ENCODE assay signal across 15 cellular contexts in the genomic region with DNA sequence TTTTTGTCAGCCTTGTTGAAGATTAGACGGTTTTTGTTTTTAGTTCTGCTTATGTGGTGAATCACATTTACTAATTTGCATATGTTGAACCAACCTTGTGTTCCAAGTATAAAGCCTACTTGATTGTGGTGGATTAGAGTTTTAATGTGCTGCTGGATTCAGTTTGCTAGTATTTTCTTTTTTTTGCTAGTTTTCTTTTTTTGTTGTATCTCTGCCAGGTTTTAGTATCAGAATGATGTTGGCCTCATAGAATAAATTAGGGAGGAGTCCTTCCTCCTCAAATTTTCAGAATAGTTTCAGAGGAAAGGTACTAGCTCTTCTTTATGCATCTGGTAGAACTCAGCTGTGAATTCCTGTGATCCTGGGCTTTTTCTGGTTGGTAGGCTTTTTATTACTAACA. TPM values are rescaled to one million over a fixed set of nuclear protein-coding genes. Genes with fewer than 3 reads are reported as not detected.
"Had no signal": no experiment of that assay in that cellular context is flagged by ENCODE, and none has a peak within 500 bp of the region (broad histone marks: within the 10 kb centered on the region; RNA-seq: fewer than 3 reads in every experiment).

A gene with protein sequence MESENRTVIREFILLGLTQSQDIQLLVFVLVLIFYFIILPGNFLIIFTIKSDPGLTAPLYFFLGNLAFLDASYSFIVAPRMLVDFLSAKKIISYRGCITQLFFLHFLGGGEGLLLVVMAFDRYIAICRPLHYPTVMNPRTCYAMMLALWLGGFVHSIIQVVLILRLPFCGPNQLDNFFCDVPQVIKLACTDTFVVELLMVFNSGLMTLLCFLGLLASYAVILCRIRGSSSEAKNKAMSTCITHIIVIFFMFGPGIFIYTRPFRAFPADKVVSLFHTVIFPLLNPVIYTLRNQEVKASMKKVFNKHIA (plus strand): TSS at position 301 of the 400 bp plus-strand sequence. CDS start 23,679 bp downstream, outside the sequence.

RNA-seq across cellular contexts. Expression of the gene that starts here (rescaled TPM):
- total RNA-seq: activated B cell treated with CpG ODN at 0.5 μM for 24 hours; activated CD4-positive, alpha-beta memory T cell treated with anti-CD3 and anti-CD28 coated beads for 36 hours; activated CD4-positive, alpha-beta memory T cell treated with anti-CD3 and anti-CD28 coated beads, Interleukin-2, amount 10 ng/mL, durations not matched to agents 7 days and 5 days; activated CD4-positive, alpha-beta T cell treated with anti-CD3 and anti-CD28 coated beads for 36 hours; activated CD4-positive, alpha-beta T cell treated with anti-CD3 and anti-CD28 coated beads, Interleukin-2, amount 10 ng/mL, durations not matched to agents 24 days and 14 days; activated CD4-positive, alpha-beta T cell treated with anti-CD3 and anti-CD28 coated beads, Interleukin-2, amount 10 ng/mL, durations not matched to agents 7 days and 5 days; activated CD8-positive, alpha-beta memory T cell treated with anti-CD3 and anti-CD28 coated beads for 36 hours; activated CD8-positive, alpha-beta memory T cell treated with anti-CD3 and anti-CD28 coated beads, Interleukin-2, amount 10 ng/mL, durations not matched to agents 7 days and 5 days; activated CD8-positive, alpha-beta T cell treated with anti-CD3 and anti-CD28 coated beads for 36 hours; activated CD8-positive, alpha-beta T cell treated with anti-CD3 and anti-CD28 coated beads, Interleukin-2, amount 10 ng/mL, durations not matched to agents 7 days and 5 days; T-cell; T-helper 1 cell treated with Interleukin-12 subunit alpha and Interleukin-12 subunit beta and Interleukin-4 antibody, amounts not matched to agents 30 ng/mL and 1 ng/mL, for 36 hours; T-helper 17 cell; T-helper 2 cell treated with Interferon-gamma antibody and Interleukin-4, amounts not matched to agents 100 ng/mL and 5 ng/mL, for 36 hours; WTC11 had no signal
